Comparison of ENCODE assay signal across 1 cellular context in the genomic region with DNA sequence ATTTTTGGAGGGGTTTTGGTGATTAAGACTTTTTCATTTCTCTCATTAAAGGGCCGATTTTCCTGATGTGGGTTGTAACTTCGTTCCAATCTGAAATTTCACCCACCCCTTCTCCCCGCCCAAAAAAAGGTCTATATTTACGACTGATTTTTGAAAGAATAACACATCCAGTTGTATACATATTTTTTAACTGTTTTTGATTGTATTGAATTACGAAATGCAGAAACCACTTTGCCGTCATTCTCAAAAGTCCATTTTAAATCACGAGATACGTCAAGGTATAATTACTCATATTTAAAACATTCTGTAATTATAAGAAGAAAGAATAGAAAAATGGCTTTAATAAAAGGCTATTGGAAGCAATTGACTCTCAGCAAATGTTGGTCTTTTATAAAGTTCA.
TF ChIP-seq lines count a peak whose summit lies in the region.

No MANE protein-coding gene starts in this region.

TF ChIP-seq in SK-N-SH, 30 proteins besides CTCF, POLR2A, EP300 and RAD21 (continued from another document):
- no peak for TF ChIP-seq PBX3 (IDR thresholded peaks at IDR 0.05)
- no peak for TF ChIP-seq USF2 (IDR thresholded peaks at IDR 0.05; ENCODE audit: borderline replicate concordance, low read depth, low read length)
- TF ChIP-seq GABPA (IDR thresholded peaks at IDR 0.05; ENCODE audit: low read depth), result no peak
- TF ChIP-seq POLR2AphosphoS5 (IDR thresholded peaks at IDR 0.05; ENCODE audit: low read depth, low read length), result no peak
- TF ChIP-seq TCF12 (IDR thresholded peaks at IDR 0.05), result no peak
- TF ChIP-seq, protein P1, sequence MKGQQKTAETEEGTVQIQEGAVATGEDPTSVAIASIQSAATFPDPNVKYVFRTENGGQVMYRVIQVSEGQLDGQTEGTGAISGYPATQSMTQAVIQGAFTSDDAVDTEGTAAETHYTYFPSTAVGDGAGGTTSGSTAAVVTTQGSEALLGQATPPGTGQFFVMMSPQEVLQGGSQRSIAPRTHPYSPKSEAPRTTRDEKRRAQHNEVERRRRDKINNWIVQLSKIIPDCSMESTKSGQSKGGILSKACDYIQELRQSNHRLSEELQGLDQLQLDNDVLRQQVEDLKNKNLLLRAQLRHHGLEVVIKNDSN (IDR thresholded peaks at IDR 0.05; ENCODE audit: borderline replicate concordance, low read depth), result no peak
